In the genomic region with DNA sequence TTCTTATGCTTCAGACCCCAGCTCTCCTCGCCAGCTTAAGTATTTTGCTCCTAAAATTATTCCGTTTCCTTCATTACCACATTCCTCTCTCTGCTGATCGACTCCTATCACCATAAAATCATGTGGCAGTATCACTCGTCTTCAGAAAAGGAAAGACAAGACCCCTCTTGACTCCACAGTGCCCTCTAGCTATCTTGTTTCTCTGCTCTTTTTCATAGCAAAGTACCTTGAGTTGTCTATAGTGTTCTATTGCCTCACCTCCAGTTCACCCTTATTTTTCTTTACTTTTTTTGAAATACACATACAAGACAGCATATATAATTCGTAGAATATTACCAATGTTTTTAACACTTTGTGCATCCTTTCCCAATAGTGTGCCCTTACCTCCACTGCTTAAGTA, we compare ENCODE assay signal across 12 cellular contexts.
DNase-seq lines count a peak whose midpoint lies in the region; ATAC-seq, FAIRE-seq and TF ChIP-seq lines count a peak whose summit lies in the region.
"Had no signal": no experiment of that assay in that cellular context is flagged by ENCODE, and none has a peak within 500 bp of the region (broad histone marks: within the 10 kb centered on the region; RNA-seq: fewer than 3 reads in every experiment).

No MANE protein-coding gene starts in this region.

- DNase-seq in NOMO-1 treated with DMSO at 0.1 percent for 48 hours (lab: John Stamatoyannopoulos, UW; ENCODE audit: unreplicated experiment) (peak; percentile 2), NOMO-1 treated with dmso at 0.1 percent for 144 hours (lab: John Stamatoyannopoulos, UW; ENCODE audit: unreplicated experiment) (no peak), LHCN-M2 (ENCODE audit: low read depth) (peak; percentile 25), right lobe of liver (no peak), HFFc6 (no peak), SW480 (ENCODE audit: low spot score) (no peak), transverse colon (no peak)
- DNase-seq: activated effector memory CD4-positive, alpha-beta T cell treated with anti-CD3 and anti-CD28 coated beads, Interleukin-2, amount 50 U/mL, for 16 hours; naive thymus-derived CD8-positive, alpha-beta T cell; NCI-H345 had no signal

- H3K4me3 ChIP-seq in right lobe of liver (no peak overlapping the region), transverse colon (no peak overlapping the region)

- no peak overlapping the region for H3K4me3 Mint-ChIP-seq in HFFc6
- H3K4me3 Mint-ChIP-seq: dendritic cell treated with granulocyte-macrophage colony-stimulating factor and Interleukin-4, amounts not matched to agents 40 ng/mL and 50 ng/mL, for 4 days; naive thymus-derived CD8-positive, alpha-beta T cell had no signal

- TF ChIP-seq CTCF in right lobe of liver (IDR thresholded peaks at IDR 0.05): peak; percentile 12 to 50 (median 40)
- TF ChIP-seq CTCF in HFFc6 (IDR thresholded peaks at IDR 0.05): no peak
- TF ChIP-seq CTCF in transverse colon (IDR thresholded peaks at IDR 0.05): no peak

- TF ChIP-seq POLR2A in right lobe of liver (IDR thresholded peaks at IDR 0.05) (no peak), transverse colon (IDR thresholded peaks at IDR 0.05) (no peak)

- no peak for TF ChIP-seq EP300 in transverse colon (IDR thresholded peaks at IDR 0.05; ENCODE audit: low read depth)

- H3K36me3 ChIP-seq in right lobe of liver: no peaks in the 10 kb centered on the region
- no peaks in the 10 kb centered on the region for H3K36me3 ChIP-seq in transverse colon

- H3K27ac Mint-ChIP-seq in HFFc6: no peak overlapping the region
- H3K27ac Mint-ChIP-seq: dendritic cell treated with granulocyte-macrophage colony-stimulating factor and Interleukin-4, amounts not matched to agents 40 ng/mL and 50 ng/mL, for 4 days had no signal

- H3K27ac ChIP-seq in right lobe of liver (no peak overlapping the region), transverse colon (no peak overlapping the region)

- H3K27me3 Mint-ChIP-seq in HFFc6 (ENCODE audit: insufficient read depth): no peaks in the 10 kb centered on the region; the same call in none of the 2 replicates
- H3K27me3 Mint-ChIP-seq: naive thymus-derived CD8-positive, alpha-beta T cell had no signal

- WGBS in right lobe of liver (ENCODE audit: insufficient coverage, low coverage, low lambda C conversion rate, missing lambda C conversion rate): 55% methylated on average over 5 of the region's 5 CpGs
- WGBS in transverse colon (ENCODE audit: low coverage in 1 of 2), 2 donors: 71 to 76% methylated on average over 5 of the region's 5 CpGs

- no peaks in the 10 kb centered on the region for H3K36me3 Mint-ChIP-seq in HFFc6 (ENCODE audit: low read depth)

- no peaks in the 10 kb centered on the region for H3K4me1 ChIP-seq in right lobe of liver
- no peaks in the 10 kb centered on the region for H3K4me1 ChIP-seq in transverse colon

- intact Hi-C loops in right lobe of liver (cut with DNase I) (no loop called here), transverse colon (cut with DNase I; ENCODE audit: low total_unique reads) (no loop called here)

- H3K27me3 ChIP-seq in right lobe of liver (no peaks in the 10 kb centered on the region), transverse colon (no peaks in the 10 kb centered on the region)

- ATAC-seq in right lobe of liver: peak; percentile 52 to 68 (median 58)
- ATAC-seq: naive thymus-derived CD8-positive, alpha-beta T cell had no signal

- in situ Hi-C loops in transverse colon (cut with MboI; ENCODE audit: low pct_ligation_motif_present in 1 of 4, low pct_unique_long_range_greater_than_20kb in 1 of 4, low sequenced_read_pairs in 3 of 4): no loop called here

- no peaks in the 10 kb centered on the region for H3K9me3 Mint-ChIP-seq in HFFc6
- H3K9me3 Mint-ChIP-seq: dendritic cell treated with granulocyte-macrophage colony-stimulating factor and Interleukin-4, amounts not matched to agents 40 ng/mL and 50 ng/mL, for 4 days; naive thymus-derived CD8-positive, alpha-beta T cell had no signal

- peak; percentile 51 for FAIRE-seq in TTC549 (lab: Jason Lieb, UNC)

- H3K9me3 ChIP-seq in right lobe of liver (no peaks in the 10 kb centered on the region), transverse colon (no peaks in the 10 kb centered on the region)

- H3K4me1 Mint-ChIP-seq in HFFc6 (ENCODE audit: low read depth): no peaks in the 10 kb centered on the region

Comparison
In these comparisons a context has a peak if more than half of its experiments do, and no peak if none do; other contexts are left out.
1. DNase-seq: peak in NOMO-1 treated with DMSO at 0.1 percent for 48 hours (single experiment) and LHCN-M2 (single experiment); none in NOMO-1 treated with dmso at 0.1 percent for 144 hours (single experiment), right lobe of liver (0 of 3), HFFc6 (single experiment), SW480 (single experiment) and transverse colon (single experiment).
2. CTCF ChIP-seq: peak in right lobe of liver (4 of 4); none in HFFc6 (single experiment) and transverse colon (0 of 5).